ENCODE assay signal across 22 cellular contexts in the genomic region with DNA sequence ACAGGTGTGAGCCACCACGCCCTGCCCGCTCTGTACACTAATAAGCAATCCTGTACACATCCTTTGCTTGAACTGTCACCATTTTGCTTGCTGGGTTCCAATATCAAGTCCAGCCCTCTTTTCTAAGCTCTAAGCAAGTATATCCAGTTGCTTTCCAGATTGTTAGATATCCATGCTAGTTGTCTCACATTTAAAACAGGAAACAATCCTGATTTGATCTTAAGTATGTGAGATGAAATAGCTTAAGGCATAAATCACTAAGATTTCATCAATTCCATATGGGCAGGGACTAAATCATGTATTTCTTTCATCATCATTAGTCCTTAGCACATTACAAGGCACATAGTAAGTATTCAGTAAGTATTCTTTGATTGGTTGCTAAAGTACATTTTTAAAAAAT.
"Had no signal": no experiment of that assay in that cellular context is flagged by ENCODE, and none has a peak within 500 bp of the region (broad histone marks: within the 10 kb centered on the region; RNA-seq: fewer than 3 reads in every experiment).

No MANE protein-coding gene starts in this region.

- H3K4me3 Mint-ChIP-seq: neural crest cell; stimulated activated naive B cell treated with anti-CD40 and anti-IgM and Interleukin-4, amounts not matched to agents 10 μg/mL and 1 μg/mL and 100 μg/mL, for 72 hours; WTC11 had no signal

- H3K36me3 ChIP-seq: esophagus muscularis mucosa, upper lobe of left lung had no signal

- H3K27me3 Mint-ChIP-seq: stimulated activated naive B cell treated with anti-CD40 and anti-IgM and Interleukin-4, amounts not matched to agents 10 μg/mL and 1 μg/mL and 100 μg/mL, for 72 hours had no signal

- H3K4me3 ChIP-seq: coronary artery, esophagus muscularis mucosa, lower lobe of right lung, mucosa of descending colon, testis, upper lobe of left lung had no signal

- H3K9me3 ChIP-seq: esophagus muscularis mucosa, lower lobe of right lung, mucosa of descending colon, testis, upper lobe of left lung had no signal

- H3K27ac ChIP-seq: coronary artery, esophagus muscularis mucosa, lower lobe of right lung, testis, upper lobe of left lung had no signal

- H3K4me1 ChIP-seq: testis had no signal

- ATAC-seq: left lobe of liver; lower lobe of right lung; mucosa of descending colon; sciatic nerve; stimulated activated naive B cell treated with anti-CD40 and anti-IgM and Interleukin-4, amounts not matched to agents 10 μg/mL and 1 μg/mL and 100 μg/mL, for 72 hours; WTC11 had no signal

- H3K27ac Mint-ChIP-seq: stimulated activated naive B cell treated with anti-CD40 and anti-IgM and Interleukin-4, amounts not matched to agents 10 μg/mL and 1 μg/mL and 100 μg/mL, for 72 hours; WTC11 had no signal

- DNase-seq: activated naive CD4-positive, alpha-beta T cell treated with Interleukin-2 at 50 U/mL for 16 hours; activated T-cell treated with anti-CD3 and anti-CD28 coated beads, Interleukin-2, amount 50 U/mL, for 48 hours; cerebellar nuclear complex; foreskin melanocyte; kidney; lower lobe of right lung; mesendoderm; mucosa of descending colon; occipital lobe; small intestine; stimulated activated CD4-positive, alpha-beta T cell treated with anti-CD3 and anti-CD28 coated beads, Interleukin-15, amount 100 ng/mL, for 24 hours; stimulated activated naive B cell treated with anti-CD40 and anti-IgM and Interleukin-4, amounts not matched to agents 10 μg/mL and 1 μg/mL and 100 μg/mL, for 72 hours; T-helper 1 cell; T-helper 9 cell; testis; upper lobe of left lung had no signal

- H3K9me3 Mint-ChIP-seq: neural crest cell; stimulated activated naive B cell treated with anti-CD40 and anti-IgM and Interleukin-4, amounts not matched to agents 10 μg/mL and 1 μg/mL and 100 μg/mL, for 72 hours; WTC11 had no signal

- H3K27me3 ChIP-seq: esophagus muscularis mucosa, testis, upper lobe of left lung had no signal

- H3K36me3 Mint-ChIP-seq: WTC11 had no signal
